ENCODE assay signal across 33 cellular contexts in the genomic region with DNA sequence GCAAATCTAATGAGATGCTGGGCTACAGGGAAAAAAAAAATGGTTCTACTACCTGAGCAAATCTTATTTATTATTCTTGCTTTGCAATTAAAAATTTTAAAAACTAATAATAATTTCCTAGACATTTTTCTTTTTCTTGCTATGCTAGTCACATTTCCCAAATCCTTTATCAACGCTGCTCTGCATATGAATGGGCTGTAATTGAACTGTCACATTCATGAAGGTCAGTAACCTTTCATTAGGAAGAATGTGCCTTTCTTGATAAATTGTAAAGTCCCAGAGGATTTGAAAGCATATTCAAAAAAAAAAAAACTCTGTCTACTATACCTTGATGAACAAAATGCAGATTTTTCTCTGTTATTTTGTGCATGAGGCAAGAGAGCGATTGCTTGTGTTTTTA.
"Had no signal": no experiment of that assay in that cellular context is flagged by ENCODE, and none has a peak within 500 bp of the region (broad histone marks: within the 10 kb centered on the region; RNA-seq: fewer than 3 reads in every experiment).

No MANE protein-coding gene starts in this region.

- H3K9me3 ChIP-seq: breast epithelium, esophagus squamous epithelium, left ventricle myocardium inferior, mucosa of descending colon, psoas muscle, sigmoid colon, uterus had no signal

- H3K36me3 Mint-ChIP-seq: activated naive CD4-positive, alpha-beta T cell treated with anti-CD3 and anti-CD28 coated beads, Interleukin-2, amount 10 ng/mL, durations not matched to agents 7 days and 5 days; natural killer cell treated with Interleukin-12 subunit alpha and Interleukin-12 subunit beta and Interleukin-15 and Interleukin-18, amount 100 ng/mL, for 72 hours; stimulated activated memory B cell treated with anti-CD40 and anti-IgM and Interleukin-4, amounts not matched to agents 10 μg/mL and 1 μg/mL and 100 μg/mL, for 72 hours; type B pancreatic cell had no signal

- ATAC-seq: mucosa of descending colon; natural killer cell treated with Interleukin-12 subunit alpha and Interleukin-12 subunit beta and Interleukin-15 and Interleukin-18, amount 100 ng/mL, for 72 hours; psoas muscle; stimulated activated memory B cell treated with anti-CD40 and anti-IgM and Interleukin-4, amounts not matched to agents 10 μg/mL and 1 μg/mL and 100 μg/mL, for 72 hours; stimulated activated naive CD8-positive, alpha-beta T cell treated with anti-CD3 and anti-CD28 coated beads, Interleukin-15, amount 100 ng/mL, for 72 hours; T-helper 17 cell had no signal

- H3K36me3 ChIP-seq: breast epithelium, esophagus squamous epithelium, left ventricle myocardium inferior, sigmoid colon, uterus had no signal

- H3K4me3 Mint-ChIP-seq: activated CD4-positive, alpha-beta memory T cell treated with anti-CD3 and anti-CD28 coated beads, Interleukin-2, amount 10 ng/mL, durations not matched to agents 7 days and 5 days; activated CD4-positive, alpha-beta T cell treated with anti-CD3 and anti-CD28 coated beads, Interleukin-2, amount 10 ng/mL, durations not matched to agents 7 days and 5 days; activated naive CD4-positive, alpha-beta T cell treated with anti-CD3 and anti-CD28 coated beads, Interleukin-2, amount 10 ng/mL, durations not matched to agents 7 days and 5 days; activated T-cell treated with anti-CD3 and anti-CD28 coated beads, Interleukin-2, amount 50 U/mL, for 24 hours; central memory CD8-positive, alpha-beta T cell; natural killer cell treated with Interleukin-12 subunit alpha and Interleukin-12 subunit beta and Interleukin-15 and Interleukin-18, amount 100 ng/mL, for 72 hours; stimulated activated memory B cell treated with anti-CD40 and anti-IgM and Interleukin-4, amounts not matched to agents 10 μg/mL and 1 μg/mL and 100 μg/mL, for 72 hours; stimulated activated naive CD8-positive, alpha-beta T cell treated with anti-CD3 and anti-CD28 coated beads, Interleukin-15, amount 100 ng/mL, for 72 hours; T-helper 17 cell; type B pancreatic cell had no signal

- DNase-seq: activated CD4-positive, alpha-beta memory T cell treated with anti-CD3 and anti-CD28 coated beads, Interleukin-2, amount 10 ng/mL, durations not matched to agents 7 days and 5 days; activated CD4-positive, alpha-beta T cell treated with anti-CD3 and anti-CD28 coated beads for 1 hour; activated CD4-positive, alpha-beta T cell treated with anti-CD3 and anti-CD28 coated beads, Interleukin-2, amount 10 ng/mL, durations not matched to agents 7 days and 5 days; activated CD8-positive, alpha-beta memory T cell treated with anti-CD3 and anti-CD28 coated beads, Interleukin-2, amount 50 U/mL, for 48 hours; activated gamma-delta T cell; activated naive CD4-positive, alpha-beta T cell treated with anti-CD3 and anti-CD28 coated beads, Interleukin-2, amount 10 ng/mL, durations not matched to agents 7 days and 5 days; activated T-cell treated with anti-CD3 and anti-CD28 coated beads, Interleukin-2, amount 50 U/mL, for 24 hours; amniotic stem cell; dermis blood vessel endothelial cell; effector CD4-positive, alpha-beta T cell; esophagus squamous epithelium; foreskin melanocyte; left ventricle myocardium inferior; mucosa of descending colon; nucleus accumbens; psoas muscle; sigmoid colon; small intestine; stimulated activated CD4-positive, alpha-beta T cell treated with anti-CD3 and anti-CD28 coated beads, Interleukin-4, amount 100 ng/mL, for 4 hours; stimulated activated CD8-positive, alpha-beta memory T cell treated with anti-CD3 and anti-CD28 coated beads, Interleukin-4, amount 100 ng/mL, for 48 hours; stimulated activated naive CD8-positive, alpha-beta T cell treated with anti-CD3 and anti-CD28 coated beads, Interleukin-15, amount 100 ng/mL, for 72 hours; substantia nigra; T-helper 17 cell; T1000; uterus had no signal

- H3K9me3 Mint-ChIP-seq: activated T-cell treated with anti-CD3 and anti-CD28 coated beads, Interleukin-2, amount 50 U/mL, for 24 hours had no signal

- H3K27me3 Mint-ChIP-seq: activated CD4-positive, alpha-beta memory T cell treated with anti-CD3 and anti-CD28 coated beads, Interleukin-2, amount 10 ng/mL, durations not matched to agents 7 days and 5 days; activated CD4-positive, alpha-beta T cell treated with anti-CD3 and anti-CD28 coated beads, Interleukin-2, amount 10 ng/mL, durations not matched to agents 7 days and 5 days; activated naive CD4-positive, alpha-beta T cell treated with anti-CD3 and anti-CD28 coated beads, Interleukin-2, amount 10 ng/mL, durations not matched to agents 7 days and 5 days; activated T-cell treated with anti-CD3 and anti-CD28 coated beads, Interleukin-2, amount 50 U/mL, for 24 hours; central memory CD8-positive, alpha-beta T cell; natural killer cell treated with Interleukin-12 subunit alpha and Interleukin-12 subunit beta and Interleukin-15 and Interleukin-18, amount 100 ng/mL, for 72 hours; stimulated activated memory B cell treated with anti-CD40 and anti-IgM and Interleukin-4, amounts not matched to agents 10 μg/mL and 1 μg/mL and 100 μg/mL, for 72 hours; stimulated activated naive CD8-positive, alpha-beta T cell treated with anti-CD3 and anti-CD28 coated beads, Interleukin-15, amount 100 ng/mL, for 72 hours; T-helper 17 cell; type B pancreatic cell had no signal

- H3K4me1 Mint-ChIP-seq: activated CD4-positive, alpha-beta memory T cell treated with anti-CD3 and anti-CD28 coated beads, Interleukin-2, amount 10 ng/mL, durations not matched to agents 7 days and 5 days; activated CD4-positive, alpha-beta T cell treated with anti-CD3 and anti-CD28 coated beads, Interleukin-2, amount 10 ng/mL, durations not matched to agents 7 days and 5 days; activated naive CD4-positive, alpha-beta T cell treated with anti-CD3 and anti-CD28 coated beads, Interleukin-2, amount 10 ng/mL, durations not matched to agents 7 days and 5 days; central memory CD8-positive, alpha-beta T cell; stimulated activated memory B cell treated with anti-CD40 and anti-IgM and Interleukin-4, amounts not matched to agents 10 μg/mL and 1 μg/mL and 100 μg/mL, for 72 hours; stimulated activated naive CD8-positive, alpha-beta T cell treated with anti-CD3 and anti-CD28 coated beads, Interleukin-15, amount 100 ng/mL, for 72 hours; T-helper 17 cell had no signal

- H3K27me3 ChIP-seq: breast epithelium, esophagus squamous epithelium, sigmoid colon, uterus had no signal

- H3K4me3 ChIP-seq: breast epithelium, esophagus squamous epithelium, left ventricle myocardium inferior, lung, mucosa of descending colon, psoas muscle, sigmoid colon, uterus had no signal

- H3K27ac Mint-ChIP-seq: activated CD4-positive, alpha-beta memory T cell treated with anti-CD3 and anti-CD28 coated beads, Interleukin-2, amount 10 ng/mL, durations not matched to agents 7 days and 5 days; activated CD4-positive, alpha-beta T cell treated with anti-CD3 and anti-CD28 coated beads, Interleukin-2, amount 10 ng/mL, durations not matched to agents 7 days and 5 days; activated naive CD4-positive, alpha-beta T cell treated with anti-CD3 and anti-CD28 coated beads, Interleukin-2, amount 10 ng/mL, durations not matched to agents 7 days and 5 days; activated T-cell treated with anti-CD3 and anti-CD28 coated beads, Interleukin-2, amount 50 U/mL, for 24 hours; natural killer cell treated with Interleukin-12 subunit alpha and Interleukin-12 subunit beta and Interleukin-15 and Interleukin-18, amount 100 ng/mL, for 72 hours; stimulated activated memory B cell treated with anti-CD40 and anti-IgM and Interleukin-4, amounts not matched to agents 10 μg/mL and 1 μg/mL and 100 μg/mL, for 72 hours; stimulated activated naive CD8-positive, alpha-beta T cell treated with anti-CD3 and anti-CD28 coated beads, Interleukin-15, amount 100 ng/mL, for 72 hours; T-helper 17 cell; type B pancreatic cell had no signal

- H3K4me1 ChIP-seq: breast epithelium, left ventricle myocardium inferior, psoas muscle, uterus had no signal

- H3K27ac ChIP-seq: breast epithelium, epithelial cell of prostate, esophagus squamous epithelium, left ventricle myocardium inferior, parathyroid adenoma, psoas muscle, sigmoid colon, uterus had no signal
